ENCODE assay signal across 14 cellular contexts in genomic region chr18:36441426-36441870, GRCh38.
DNase-seq lines count a peak whose midpoint lies in the region; ATAC-seq and TF ChIP-seq lines count a peak whose summit lies in the region.
"Had no signal": no experiment of that assay in that cellular context is flagged by ENCODE, and none has a peak within 500 bp of the region (broad histone marks: within the 10 kb centered on the region; RNA-seq: fewer than 3 reads in every experiment).

No MANE protein-coding gene starts in this region.

- ATAC-seq in activated naive CD8-positive, alpha-beta T cell treated with anti-CD3 and anti-CD28 coated beads, Interleukin-2, amount 50 U/mL, for 24 hours: no peak
- ATAC-seq in aorta (ENCODE audit: low FRiP score): peak; percentile 59
- ATAC-seq: stimulated activated naive CD8-positive, alpha-beta T cell treated with anti-CD3 and anti-CD28 coated beads, Interleukin-15, Interleukin-2, amounts not matched to agents 100 U/mL and 50 U/mL, for 24 hours had no signal

- TF ChIP-seq EP300 in esophagus muscularis mucosa (IDR thresholded peaks at IDR 0.05): peak; percentile 8

- H3K36me3 ChIP-seq in esophagus muscularis mucosa (no peaks in the 10 kb centered on the region), aorta (ENCODE audit: control insufficient read depth in 1 of 2, insufficient read depth in 2 of 2, low read length in 1 of 2) (no peaks in the 10 kb centered on the region)
- H3K36me3 ChIP-seq: brain microvascular endothelial cell, neutrophil had no signal

- no peak for DNase-seq in activated naive CD8-positive, alpha-beta T cell treated with anti-CD3 and anti-CD28 coated beads, Interleukin-2, amount 50 U/mL, for 24 hours
- no peak for DNase-seq in esophagus muscularis mucosa (ENCODE audit: extremely low spot score)
- no peak for DNase-seq in aorta
- DNase-seq in NCI-H2196 (lab: John Stamatoyannopoulos, UW; ENCODE audit: unreplicated experiment): no peak
- DNase-seq in NCI-H2107 (lab: John Stamatoyannopoulos, UW): no peak
- DNase-seq in iPS-NIHi7 (ENCODE audit: extremely low spot score): no peak
- DNase-seq: 8988T; stimulated activated CD4-positive, alpha-beta T cell treated with anti-CD3 and anti-CD28 coated beads, Interleukin-2, amount 100 ng/mL, for 48 hours; stimulated activated naive CD8-positive, alpha-beta T cell treated with anti-CD3 and anti-CD28 coated beads, Interleukin-15, Interleukin-2, amounts not matched to agents 100 U/mL and 50 U/mL, for 24 hours had no signal

- H3K9me3 ChIP-seq in esophagus muscularis mucosa (no peaks in the 10 kb centered on the region), aorta (ENCODE audit: control insufficient read depth, low read length) (no peaks in the 10 kb centered on the region)
- H3K9me3 ChIP-seq: neutrophil had no signal

- H3K4me1 ChIP-seq in esophagus muscularis mucosa: peaks cover 36 to 58% (median 46%) of the 10 kb centered on the region in 4 donors
- H3K4me1 ChIP-seq in aorta (ENCODE audit: control insufficient read depth in 1 of 2, insufficient read depth in 2 of 2, low read length in 2 of 2): peaks cover 5% of the 10 kb centered on the region in 2 donors

- H3K36me3 Mint-ChIP-seq in activated naive CD8-positive, alpha-beta T cell: no peaks in the 10 kb centered on the region
- no peaks in the 10 kb centered on the region for H3K36me3 Mint-ChIP-seq in activated naive CD8-positive, alpha-beta T cell treated with anti-CD3 and anti-CD28 coated beads, Interleukin-2, amount 50 U/mL, for 24 hours (ENCODE audit: low read depth)
- H3K36me3 Mint-ChIP-seq in nephron (ENCODE audit: low read depth): peaks cover 10% of the 10 kb centered on the region

- TF ChIP-seq POLR2A in esophagus muscularis mucosa (IDR thresholded peaks at IDR 0.05; ENCODE audit: low read depth): no peak

- H3K27ac Mint-ChIP-seq in activated naive CD8-positive, alpha-beta T cell: peak overlapping the region; percentile 8
- H3K27ac Mint-ChIP-seq in activated naive CD8-positive, alpha-beta T cell treated with anti-CD3 and anti-CD28 coated beads, Interleukin-2, amount 50 U/mL, for 24 hours: no peak overlapping the region
- peak overlapping the region in 2 of 3 experiments; percentile 36 to 78 for H3K27ac Mint-ChIP-seq in nephron

- H3K27ac ChIP-seq in esophagus muscularis mucosa (replicated peaks in 1 of 4) (peak overlapping the region; percentile 61 to 76 (median 68)), aorta (ENCODE audit: low read depth in 1 of 2, low read length in 2 of 2) (peak overlapping the region; percentile 84 to 93)
- H3K27ac ChIP-seq: brain microvascular endothelial cell, neutrophil, VCaP had no signal

- H3K4me3 ChIP-seq in esophagus muscularis mucosa (no peak overlapping the region), aorta (ENCODE audit: low read length in 2 of 2) (no peak overlapping the region)

- TF ChIP-seq CTCF in esophagus muscularis mucosa (IDR thresholded peaks at IDR 0.05) (no peak), nephron (IDR thresholded peaks at IDR 0.05; ENCODE audit: unreplicated experiment in 3 of 3) (no peak)

- 45% methylated on average over 7 of the region's 7 CpGs for WGBS in esophagus muscularis mucosa
- 3 to 4% methylated on average over 7 of the region's 7 CpGs for WGBS in aorta, 2 donors

- peaks cover 22% of the 10 kb centered on the region for H3K27me3 Mint-ChIP-seq in activated naive CD8-positive, alpha-beta T cell
- H3K27me3 Mint-ChIP-seq in activated naive CD8-positive, alpha-beta T cell treated with anti-CD3 and anti-CD28 coated beads, Interleukin-2, amount 50 U/mL, for 24 hours: peaks cover 21% of the 10 kb centered on the region
- H3K27me3 Mint-ChIP-seq in nephron (ENCODE audit: low read depth): no peaks in the 10 kb centered on the region

- no peaks in the 10 kb centered on the region for H3K4me1 Mint-ChIP-seq in activated naive CD8-positive, alpha-beta T cell (ENCODE audit: low read depth)
- H3K4me1 Mint-ChIP-seq in activated naive CD8-positive, alpha-beta T cell treated with anti-CD3 and anti-CD28 coated beads, Interleukin-2, amount 50 U/mL, for 24 hours: no peaks in the 10 kb centered on the region
- peaks cover 79% of the 10 kb centered on the region for H3K4me1 Mint-ChIP-seq in nephron

- H3K9me3 Mint-ChIP-seq in activated naive CD8-positive, alpha-beta T cell (ENCODE audit: low read depth): no peaks in the 10 kb centered on the region
- no peaks in the 10 kb centered on the region for H3K9me3 Mint-ChIP-seq in activated naive CD8-positive, alpha-beta T cell treated with anti-CD3 and anti-CD28 coated beads, Interleukin-2, amount 50 U/mL, for 24 hours
- H3K9me3 Mint-ChIP-seq in nephron: peaks cover 15% of the 10 kb centered on the region

- no peak overlapping the region for H3K4me3 Mint-ChIP-seq in activated naive CD8-positive, alpha-beta T cell
- H3K4me3 Mint-ChIP-seq in activated naive CD8-positive, alpha-beta T cell treated with anti-CD3 and anti-CD28 coated beads, Interleukin-2, amount 50 U/mL, for 24 hours: no peak overlapping the region
- H3K4me3 Mint-ChIP-seq in nephron: peak overlapping the region in 1 of 3 experiments; percentile 13

- no peaks in the 10 kb centered on the region for H3K27me3 ChIP-seq in esophagus muscularis mucosa
- no peaks in the 10 kb centered on the region for H3K27me3 ChIP-seq in aorta (ENCODE audit: control insufficient read depth in 1 of 2, insufficient read depth in 2 of 2, low read length in 1 of 2)
- H3K27me3 ChIP-seq: brain microvascular endothelial cell had no signal

- intact Hi-C loops in esophagus muscularis mucosa (cut with DNase I): no loop called here
- intact Hi-C loops in aorta (cut with DNase I): loop anchor here in 1 of 2 donors (2.0 to 10.0 kb wide), 2 partner anchors 133 to 145 kb away; partner anchors contain the start of gene FHOD3
